8 cellular contexts compared by ENCODE assay signal in genomic region chrX:40105016-40105790, GRCh38. TPM values are rescaled to one million over a fixed set of nuclear protein-coding genes. Genes with fewer than 3 reads are reported as not detected.
DNase-seq lines count a peak whose midpoint lies in the region; ATAC-seq and TF ChIP-seq lines count a peak whose summit lies in the region.

No MANE protein-coding gene starts in this region.

- peaks cover 32% of the 10 kb centered on the region for H3K4me1 ChIP-seq in skeletal muscle satellite cell (ENCODE audit: control insufficient read depth, insufficient read depth, low read length)

- TF ChIP-seq CTCF in AG09309 (IDR thresholded peaks at IDR 0.05; ENCODE audit: control insufficient read depth, insufficient read depth, low read depth, low read length, missing control alignments), result no peak

- no peaks in the 10 kb centered on the region for H3K36me3 ChIP-seq in skeletal muscle satellite cell (ENCODE audit: insufficient read depth, low read length)

- H3K36me3 Mint-ChIP-seq in activated naive CD8-positive, alpha-beta T cell treated with anti-CD3 and anti-CD28 coated beads for 36 hours, result no peaks in the 10 kb centered on the region

- peak overlapping the region; percentile 75 for H3K27ac Mint-ChIP-seq in activated naive CD8-positive, alpha-beta T cell treated with anti-CD3 and anti-CD28 coated beads for 36 hours

- H3K4me3 ChIP-seq in AG09309 (ENCODE audit: control insufficient read depth, low read depth, low read length), result peak overlapping the region; percentile 56
- H3K4me3 ChIP-seq in iPS-11a (ENCODE audit: low read depth, low read length), result peak overlapping the region; percentile 29
- H3K4me3 ChIP-seq in skeletal muscle satellite cell (ENCODE audit: low read length), result peak overlapping the region; percentile 66

- H3K27me3 ChIP-seq in skeletal muscle satellite cell (ENCODE audit: control insufficient read depth, insufficient read depth, low read length), result peaks cover 32% of the 10 kb centered on the region

- H3K9me3 ChIP-seq in skeletal muscle satellite cell (replicated peaks; ENCODE audit: low read length), result no peaks in the 10 kb centered on the region

- DNase-seq in AG09309 (ENCODE audit: low read depth), result no peak
- DNase-seq in LHCN-M2 (ENCODE audit: low read depth), result peak; percentile 32
- DNase-seq in activated naive CD8-positive, alpha-beta T cell treated with anti-CD3 and anti-CD28 coated beads for 36 hours, result no peak
- no peak for DNase-seq in globus pallidus (ENCODE audit: low spot score)
- no peak for DNase-seq in NCI-H2029 (lab: John Stamatoyannopoulos, UW)

- peak overlapping the region; percentile 90 for H3K4me2 ChIP-seq in skeletal muscle satellite cell (ENCODE audit: low read length)

- ATAC-seq in GM18502 (IDR thresholded peaks at IDR 0.05; ENCODE audit: poor library complexity, unreplicated experiment), result peak; percentile 40

- no peaks in the 10 kb centered on the region for H3K9me3 Mint-ChIP-seq in activated naive CD8-positive, alpha-beta T cell treated with anti-CD3 and anti-CD28 coated beads for 36 hours

- peaks cover 3% of the 10 kb centered on the region for H3K27me3 Mint-ChIP-seq in activated naive CD8-positive, alpha-beta T cell treated with anti-CD3 and anti-CD28 coated beads for 36 hours

- peak overlapping the region; percentile 73 for H3K4me3 Mint-ChIP-seq in activated naive CD8-positive, alpha-beta T cell treated with anti-CD3 and anti-CD28 coated beads for 36 hours

- peak overlapping the region; percentile 66 for H3K9ac ChIP-seq in skeletal muscle satellite cell (ENCODE audit: low read depth, low read length)

- peaks cover 4% of the 10 kb centered on the region for H3K4me1 Mint-ChIP-seq in activated naive CD8-positive, alpha-beta T cell treated with anti-CD3 and anti-CD28 coated beads for 36 hours

RNA-seq across cellular contexts. Expression of gene BCOR, which starts 7.4 kb away (rescaled TPM):
- total RNA-seq in LHCN-M2 (2014; rRNA removed), result 17.7 and 18.8 TPM in 2 replicates
- polyA plus RNA-seq in LHCN-M2 (2012), result 13.1 TPM
- 10 to 100 TPM; 32.3 to 36.0 TPM for total RNA-seq in activated naive CD8-positive, alpha-beta T cell treated with anti-CD3 and anti-CD28 coated beads for 36 hours
- total RNA-seq in skeletal muscle satellite cell (2012; rRNA removed), result 5.6 and 7.0 TPM in 2 replicates
